Comparison of ENCODE assay signal across 1 cellular context in the genomic region with DNA sequence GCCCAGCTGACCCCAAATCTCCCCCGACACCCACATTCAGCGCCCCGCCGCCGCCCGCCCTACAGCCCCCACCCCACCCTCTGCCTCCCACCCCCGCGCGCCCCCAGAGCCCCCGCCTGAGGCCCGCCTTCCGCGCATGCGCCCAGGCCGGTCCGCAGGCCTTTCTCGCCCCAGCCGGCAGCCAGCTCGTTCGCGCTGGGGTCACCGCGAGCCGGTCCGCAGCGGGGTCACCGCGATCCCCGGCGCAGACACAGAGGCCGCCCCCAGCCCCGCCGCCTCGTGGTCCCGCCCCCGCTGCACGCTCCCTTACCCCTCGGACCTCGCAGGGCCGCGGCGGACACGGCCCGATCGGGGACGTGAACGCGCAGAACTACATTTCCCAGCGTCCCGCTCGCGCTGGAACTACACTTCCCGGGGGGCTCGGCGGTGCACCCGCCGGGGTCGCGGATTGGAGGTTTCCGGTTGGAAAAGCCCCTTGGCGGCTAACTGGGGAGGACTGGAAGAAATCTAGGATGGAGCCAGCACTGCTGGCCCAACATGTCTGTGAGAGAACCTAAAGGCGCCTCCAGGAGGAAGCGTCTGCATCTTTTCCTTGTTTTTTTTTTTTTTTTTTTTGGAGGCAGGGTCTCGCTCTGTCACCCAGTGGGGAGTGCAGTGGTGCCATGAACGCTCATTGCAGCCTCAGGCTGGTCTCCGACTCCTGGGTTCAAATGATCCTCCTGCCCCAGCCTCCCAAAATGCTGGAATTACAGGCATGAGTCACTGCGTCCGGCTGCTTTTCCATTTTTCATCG.
TF ChIP-seq lines count a peak whose summit lies in the region.

ZNF605 (minus strand) TSS at position 374 of the 793 bp plus-strand sequence. CDS start 10,671 bp downstream, outside the sequence.

TF ChIP-seq in K562, 482 proteins besides CTCF, POLR2A, EP300 and RAD21 (continued from another document and continues in another):
- TF ChIP-seq ZBTB40 (IDR thresholded peaks at IDR 0.05) (peak; percentile 65), ZBTB40 (CRISPR knock-in tag; IDR thresholded peaks at IDR 0.05) (no peak), SIX5 (IDR thresholded peaks at IDR 0.05; ENCODE audit: borderline replicate concordance in 1 of 2, insufficient read depth in 1 of 2, low read depth in 1 of 2, low read length in 2 of 2) (peak; percentile 68 to 70; a peak in 3 of 4 replicates), ZNF644 (tag; IDR thresholded peaks at IDR 0.05; ENCODE audit: low read depth) (peak; percentile 80), ETS1 (conservative IDR thresholded peaks at IDR 0.05; ENCODE audit: control insufficient read depth, low read depth, low read length) (peak; percentile 55; the same call in 1 of the 2 replicates), E2F6 (IDR thresholded peaks at IDR 0.05; ENCODE audit: borderline replicate concordance in 1 of 2, extremely low read depth in 1 of 2, insufficient read depth in 1 of 2, insufficient read length in 1 of 2, low read depth in 1 of 2, low read length in 1 of 2, poor library complexity in 1 of 2, severe bottlenecking in 1 of 2) (peak in 1 of 2 experiments; percentile 31), ZBTB7A (IDR thresholded peaks at IDR 0.05; ENCODE audit: borderline replicate concordance, control insufficient read depth, low read depth, low read length) (0 out of 2 replicates have a peak, but pooled peaks have one; percentile 51), L3MBTL2 (IDR thresholded peaks at IDR 0.05) (0 out of 2 replicates have a peak, but pooled peaks have one; percentile 13), GABPA (tag; conservative IDR thresholded peaks at IDR 0.05; ENCODE audit: low read depth) (peak; percentile 85), YY1 (IDR thresholded peaks at IDR 0.05; ENCODE audit: borderline replicate concordance in 1 of 3, control insufficient read depth in 1 of 3, extremely low read depth in 1 of 3, insufficient read depth in 3 of 3, insufficient read length in 1 of 3, insufficient replicate concordance in 2 of 3, low read depth in 1 of 3, low read length in 2 of 3) (peak in 1 of 3 experiments; percentile 23), GMEB1 (CRISPR knock-in tag; IDR thresholded peaks at IDR 0.05) (peak; percentile 54), RBM15 (IDR thresholded peaks at IDR 0.05; ENCODE audit: insufficient read depth, low read length) (no peak), ELF4 (CRISPR knock-in tag; IDR thresholded peaks at IDR 0.05) (no peak), NRF1 (conservative IDR thresholded peaks at IDR 0.05 in 1 of 2, IDR thresholded peaks at IDR 0.05 in 1 of 2) (peak; percentile 51 to 61; a peak in 3 of 4 replicates), EZH2 (IDR thresholded peaks at IDR 0.05; ENCODE audit: borderline replicate concordance, low read depth, low read length) (no peak), ZNF3 (CRISPR knock-in tag; IDR thresholded peaks at IDR 0.05) (no peak), NR2C1 (IDR thresholded peaks at IDR 0.05) (peak; percentile 89), NR2C1 (tag; IDR thresholded peaks at IDR 0.05) (peak; percentile 95), CEBPB (tag; IDR thresholded peaks at IDR 0.05) (no peak), CREM (IDR thresholded peaks at IDR 0.05; ENCODE audit: low read depth) (0 out of 2 replicates have a peak, but pooled peaks have one; percentile 21), ILK (tag; IDR thresholded peaks at IDR 0.05; ENCODE audit: borderline replicate concordance, low read depth) (no peak), CXXC5 (CRISPR knock-in tag; IDR thresholded peaks at IDR 0.05) (peak; percentile 55), MAZ (CRISPR knock-in tag; conservative IDR thresholded peaks at IDR 0.05 in 1 of 2, IDR thresholded peaks at IDR 0.05 in 1 of 2) (peak in 1 of 2 experiments; percentile 16; a peak in 1 of 4 replicates), AFF1 (IDR thresholded peaks at IDR 0.05; ENCODE audit: low read depth in 1 of 2, partially characterized antibody in 2 of 2) (peak in 1 of 2 experiments; percentile 93), ZBTB12 (CRISPR knock-in tag; IDR thresholded peaks at IDR 0.05) (0 out of 2 replicates have a peak, but pooled peaks have one; percentile 41), POLR2G (IDR thresholded peaks at IDR 0.05; ENCODE audit: low read depth, low read length) (peak; percentile 49; the same call in 1 of the 2 replicates)
- TF ChIP-seq, protein P1, sequence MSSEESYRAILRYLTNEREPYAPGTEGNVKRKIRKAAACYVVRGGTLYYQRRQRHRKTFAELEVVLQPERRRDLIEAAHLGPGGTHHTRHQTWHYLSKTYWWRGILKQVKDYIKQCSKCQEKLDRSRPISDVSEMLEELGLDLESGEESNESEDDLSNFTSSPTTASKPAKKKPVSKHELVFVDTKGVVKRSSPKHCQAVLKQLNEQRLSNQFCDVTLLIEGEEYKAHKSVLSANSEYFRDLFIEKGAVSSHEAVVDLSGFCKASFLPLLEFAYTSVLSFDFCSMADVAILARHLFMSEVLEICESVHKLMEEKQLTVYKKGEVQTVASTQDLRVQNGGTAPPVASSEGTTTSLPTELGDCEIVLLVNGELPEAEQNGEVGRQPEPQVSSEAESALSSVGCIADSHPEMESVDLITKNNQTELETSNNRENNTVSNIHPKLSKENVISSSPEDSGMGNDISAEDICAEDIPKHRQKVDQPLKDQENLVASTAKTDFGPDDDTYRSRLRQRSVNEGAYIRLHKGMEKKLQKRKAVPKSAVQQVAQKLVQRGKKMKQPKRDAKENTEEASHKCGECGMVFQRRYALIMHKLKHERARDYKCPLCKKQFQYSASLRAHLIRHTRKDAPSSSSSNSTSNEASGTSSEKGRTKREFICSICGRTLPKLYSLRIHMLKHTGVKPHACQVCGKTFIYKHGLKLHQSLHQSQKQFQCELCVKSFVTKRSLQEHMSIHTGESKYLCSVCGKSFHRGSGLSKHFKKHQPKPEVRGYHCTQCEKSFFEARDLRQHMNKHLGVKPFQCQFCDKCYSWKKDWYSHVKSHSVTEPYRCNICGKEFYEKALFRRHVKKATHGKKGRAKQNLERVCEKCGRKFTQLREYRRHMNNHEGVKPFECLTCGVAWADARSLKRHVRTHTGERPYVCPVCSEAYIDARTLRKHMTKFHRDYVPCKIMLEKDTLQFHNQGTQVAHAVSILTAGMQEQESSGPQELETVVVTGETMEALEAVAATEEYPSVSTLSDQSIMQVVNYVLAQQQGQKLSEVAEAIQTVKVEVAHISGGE (CRISPR knock-in tag; IDR thresholded peaks at IDR 0.05): peak in 1 of 3 experiments; percentile 70; a peak in 2 of 6 replicates
